Comparison of ENCODE assay signal across 24 cellular contexts in the genomic region with DNA sequence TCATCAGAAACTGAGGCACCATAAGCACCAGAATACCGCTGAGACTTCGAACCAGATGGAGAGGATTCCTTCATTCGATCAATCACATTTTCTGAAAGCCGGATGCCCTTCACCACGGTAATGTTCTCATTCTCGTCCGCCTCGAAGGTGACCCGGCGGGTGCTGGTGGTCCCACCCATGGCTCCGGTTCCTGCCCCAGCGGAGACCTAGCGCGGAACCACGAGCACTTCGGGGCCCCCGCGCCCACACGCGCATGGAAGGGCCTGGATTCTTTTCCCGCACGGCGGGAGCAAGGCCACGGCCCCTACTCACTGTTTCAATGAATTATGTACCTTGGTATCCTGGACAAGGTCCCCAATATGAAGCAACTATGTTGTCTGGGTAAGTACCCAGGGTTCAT. TPM values are rescaled to one million over a fixed set of nuclear protein-coding genes. Genes with fewer than 3 reads are reported as not detected.
DNase-seq lines count a peak whose midpoint lies in the region; ATAC-seq, FAIRE-seq and TF ChIP-seq lines count a peak whose summit lies in the region.
"Had no signal": no experiment of that assay in that cellular context is flagged by ENCODE, and none has a peak within 500 bp of the region (broad histone marks: within the 10 kb centered on the region; RNA-seq: fewer than 3 reads in every experiment).

No MANE protein-coding gene starts in this region.

- no peak for TF ChIP-seq CTCF in K562 (IDR thresholded peaks at IDR 0.05 in 2 of 3, conservative IDR thresholded peaks at IDR 0.05 in 1 of 3; ENCODE audit: insufficient read depth in 2 of 3, low read depth in 1 of 3, low read length in 3 of 3)
- TF ChIP-seq CTCF in CD4-positive, alpha-beta T cell (IDR thresholded peaks at IDR 0.05), result no peak

- no peaks in the 10 kb centered on the region for H3K9me1 ChIP-seq in K562 (ENCODE audit: control insufficient read depth, insufficient read depth, low read length)

- no peak overlapping the region for H3K4me3 Mint-ChIP-seq in stimulated activated effector memory CD8-positive, alpha-beta T cell treated with anti-CD3 and anti-CD28 coated beads, Interleukin-12 subunit alpha, Interleukin-12 subunit beta, amount 100 ng/mL, for 72 hours
- no peak overlapping the region for H3K4me3 Mint-ChIP-seq in CD4-positive, alpha-beta T cell
- H3K4me3 Mint-ChIP-seq: B cell; CD4-positive, alpha-beta memory T cell; CD8-positive, alpha-beta memory T cell had no signal

- H3K27ac Mint-ChIP-seq in stimulated activated effector memory CD8-positive, alpha-beta T cell treated with anti-CD3 and anti-CD28 coated beads, Interleukin-12 subunit alpha, Interleukin-12 subunit beta, amount 100 ng/mL, for 72 hours, result peak overlapping the region; percentile 60
- no peak overlapping the region for H3K27ac Mint-ChIP-seq in CD4-positive, alpha-beta T cell
- H3K27ac Mint-ChIP-seq: B cell had no signal

- H3K4me2 ChIP-seq in K562 (ENCODE audit: insufficient read depth, low read length), result no peak overlapping the region
- H3K4me2 ChIP-seq: A549 had no signal

- no peak for TF ChIP-seq RAD21 in K562 (CRISPR knock-in tag; conservative IDR thresholded peaks at IDR 0.05 in 1 of 2, IDR thresholded peaks at IDR 0.05 in 1 of 2)

- no peak overlapping the region; a peak in 1 of 4 replicates for H3K9ac ChIP-seq in K562 (ENCODE audit: insufficient read depth in 1 of 2, low read depth in 2 of 2, low read length in 2 of 2)
- H3K9ac ChIP-seq: BLaER1 treated with 17β-estradiol and CSF1 and Interleukin-3, amounts not matched to agents 10 nM and 100 nM had no signal

- intact Hi-C loops in K562 (cut with micrococcal nuclease), result no loop called here
- intact Hi-C loops in CD4-positive, alpha-beta T cell (cut with DNase I, micrococcal nuclease), result no loop called here

- H3K4me1 ChIP-seq in K562 (replicated peaks in 1 of 2; ENCODE audit: control insufficient read depth in 2 of 2, insufficient read depth in 2 of 2, low read length in 2 of 2), result peaks cover 4 to 6% of the 10 kb centered on the region in 2 experiments; a peak in 4 of 5 replicates
- H3K4me1 ChIP-seq: A549 had no signal

- POLR2A ChIA-PET in K562 (lab: Yijun Ruan, JAX), result interaction anchor here (1.2 kb wide), 1 partner anchor 9 kb away, joined by 3 read pairs; no protein-coding TSS in a partner anchor
- POLR2A ChIA-PET in CD4-positive, alpha-beta T cell (lab: Charles Lee), result no interaction called here

- FAIRE-seq in GM12892 (lab: Jason Lieb, UNC), result peak; percentile 54
- FAIRE-seq in K562 (lab: Jason Lieb, UNC), result no peak
- FAIRE-seq: A549, GM12878 had no signal

- peaks cover 0 to 7% of the 10 kb centered on the region in 2 experiments; a peak in 1 of 5 replicates for H3K27me3 ChIP-seq in K562 (ENCODE audit: control insufficient read depth in 2 of 2, insufficient read depth in 2 of 2, low read length in 2 of 2)
- H3K27me3 ChIP-seq in CD4-positive, alpha-beta T cell (ENCODE audit: control insufficient read depth, insufficient read depth, low read length), result no peaks in the 10 kb centered on the region
- H3K27me3 ChIP-seq: BLaER1 treated with 17β-estradiol and CSF1 and Interleukin-3, amounts not matched to agents 10 nM and 100 nM had no signal

- no peak for TF ChIP-seq EP300 in K562 (IDR thresholded peaks at IDR 0.05; ENCODE audit: low read length)

- BruUV-seq in K562 (replicated peaks; lab: Mats Ljungman, UMichigan), result no TSS peak

- H3K27me3 Mint-ChIP-seq in CD4-positive, alpha-beta T cell, result no peaks in the 10 kb centered on the region
- H3K27me3 Mint-ChIP-seq: B cell had no signal

- H3K4me3 ChIP-seq in K562, result no peak overlapping the region
- H3K4me3 ChIP-seq: A549; BLaER1 treated with 17β-estradiol and CSF1 and Interleukin-3, amounts not matched to agents 10 nM and 100 nM; GM12878 had no signal

- H3K4me1 Mint-ChIP-seq in stimulated activated effector memory CD8-positive, alpha-beta T cell treated with anti-CD3 and anti-CD28 coated beads, Interleukin-12 subunit alpha, Interleukin-12 subunit beta, amount 100 ng/mL, for 72 hours, result peaks cover 8% of the 10 kb centered on the region
- peaks cover 6% of the 10 kb centered on the region for H3K4me1 Mint-ChIP-seq in CD4-positive, alpha-beta T cell (ENCODE audit: low read depth)

- ATAC-seq in K562, result no peak
- ATAC-seq in esophagus mucosa, result peak; percentile 22
- ATAC-seq in stimulated activated effector memory CD8-positive, alpha-beta T cell treated with anti-CD3 and anti-CD28 coated beads, Interleukin-12 subunit alpha, Interleukin-12 subunit beta, amount 100 ng/mL, for 72 hours, result no peak
- no peak for ATAC-seq in CD4-positive, alpha-beta T cell (ENCODE audit: poor library complexity)
- ATAC-seq: A549, GM12878 had no signal

- in situ Hi-C loops in K562 (cut with MboI), result no loop called here

- 60% methylated on average over 24 of the region's 24 CpGs for WGBS in K562 (ENCODE audit: insufficient coverage, low coverage, missing lambda C conversion rate)

- H3K36me3 Mint-ChIP-seq in stimulated activated effector memory CD8-positive, alpha-beta T cell treated with anti-CD3 and anti-CD28 coated beads, Interleukin-12 subunit alpha, Interleukin-12 subunit beta, amount 100 ng/mL, for 72 hours, result no peaks in the 10 kb centered on the region
- H3K36me3 Mint-ChIP-seq in CD4-positive, alpha-beta T cell (ENCODE audit: low read depth), result no peaks in the 10 kb centered on the region
- H3K36me3 Mint-ChIP-seq: CD4-positive, alpha-beta memory T cell; CD8-positive, alpha-beta memory T cell had no signal

- no peaks in the 10 kb centered on the region for H3K36me3 ChIP-seq in K562 (ENCODE audit: control insufficient read depth, insufficient read depth, low read length)
- H3K36me3 ChIP-seq: BLaER1 treated with 17β-estradiol and CSF1 and Interleukin-3, amounts not matched to agents 10 nM and 100 nM had no signal

- no peak overlapping the region for H2AFZ ChIP-seq in K562 (ENCODE audit: low read depth, low read length)

- H3K9me3 Mint-ChIP-seq in stimulated activated effector memory CD8-positive, alpha-beta T cell treated with anti-CD3 and anti-CD28 coated beads, Interleukin-12 subunit alpha, Interleukin-12 subunit beta, amount 100 ng/mL, for 72 hours, result no peaks in the 10 kb centered on the region
- H3K9me3 Mint-ChIP-seq in CD4-positive, alpha-beta T cell, result no peaks in the 10 kb centered on the region
- H3K9me3 Mint-ChIP-seq: CD4-positive, alpha-beta memory T cell; CD8-positive, alpha-beta memory T cell had no signal

- no peaks in the 10 kb centered on the region for H3K9me3 ChIP-seq in K562 (replicated peaks; ENCODE audit: control insufficient read depth, insufficient read depth, low read depth, low read length)
- no peaks in the 10 kb centered on the region for H3K9me3 ChIP-seq in CD4-positive, alpha-beta T cell (ENCODE audit: control insufficient read depth, low read length)
- H3K9me3 ChIP-seq: A549; BLaER1 treated with 17β-estradiol and CSF1 and Interleukin-3, amounts not matched to agents 10 nM and 100 nM had no signal

- CTCF ChIA-PET in K562 (lab: Yijun Ruan, JAX; ENCODE audit: low intra/inter-chr PET ratio), result no interaction called here
- CTCF ChIA-PET in CD4-positive, alpha-beta T cell (lab: Charles Lee), result interaction anchor here (0.6 to 1.0 kb wide), 2 partner anchors 29 to 99 kb away, joined by 4 to 5 read pairs; no protein-coding TSS in a partner anchor

- no peaks in the 10 kb centered on the region for H3K79me2 ChIP-seq in K562 (ENCODE audit: control insufficient read depth, insufficient read depth, low read length)

- no peaks in the 10 kb centered on the region for H4K20me1 ChIP-seq in K562 (replicated peaks; ENCODE audit: control insufficient read depth, insufficient read depth, low read length)
- H4K20me1 ChIP-seq: BLaER1 treated with 17β-estradiol and CSF1 and Interleukin-3, amounts not matched to agents 10 nM and 100 nM had no signal

- TF ChIP-seq POLR2A in GM12892 (IDR thresholded peaks at IDR 0.05; ENCODE audit: low read depth, low read length) (no peak), K562 (conservative IDR thresholded peaks at IDR 0.05) (no peak)

- DNase-seq in GM12892 (ENCODE audit: insufficient read length) (no peak), K562 (ENCODE audit: extremely low read depth in 1 of 4, low spot score in 3 of 4) (no peak), islet precursor cell (no peak)
- no peak for DNase-seq in stimulated activated effector memory CD8-positive, alpha-beta T cell treated with anti-CD3 and anti-CD28 coated beads, Interleukin-12 subunit alpha, Interleukin-12 subunit beta, amount 100 ng/mL, for 72 hours (ENCODE audit: low spot score in 2 of 2)
- DNase-seq in CD4-positive, alpha-beta T cell, result no peak
- DNase-seq in activated naive CD4-positive, alpha-beta T cell treated with anti-CD3 and anti-CD28 coated beads, Interleukin-2, amount 50 U/mL, for 16 hours, result no peak
- DNase-seq: AML-193; CD4-positive, alpha-beta memory T cell; CD8-positive, alpha-beta memory T cell; COR-L47; DMS 273 treated with DMSO at 0.1 percent for 48 hours; DMS153; DMS53; DMS79; DND-41; EL; GDM1 had no signal

- no peak overlapping the region for H3K27ac ChIP-seq in K562 (ENCODE audit: extremely low read depth, low read depth, low read length)
- no peak overlapping the region for H3K27ac ChIP-seq in CD4-positive, alpha-beta T cell (ENCODE audit: low read depth, low read length)
- H3K27ac ChIP-seq: 22Rv1; A549; BLaER1 treated with 17β-estradiol and CSF1 and Interleukin-3, amounts not matched to agents 10 nM and 100 nM; C4-2B had no signal

RNA-seq across cellular contexts. Expression of a gene that starts 33.1 kb away (rescaled TPM):
- polyA plus RNA-seq in GM12892 (2012; ENCODE audit: missing spikeins), result 13.0 TPM
- 11.7 and 29.9 TPM in 2 replicates for total RNA-seq in K562 (2011; cell fraction: chromatin; rRNA removed; ENCODE audit: low replicate concordance)
- total RNA-seq in K562 (2011; cell fraction: nucleolus; rRNA removed), result 14.6 and 17.5 TPM in 2 replicates
- total RNA-seq in K562 (2011; cell fraction: nucleoplasm; rRNA removed), result 16.1 and 18.5 TPM in 2 replicates
- total RNA-seq in K562 (2014; rRNA removed) (14.7 and 15.9 TPM in 2 replicates), K562 (2014; rRNA removed; fragmentation: Illumina TruSeq; extraction: Trizol) (6.8 and 8.2 TPM in 2 replicates), K562 (2015; rRNA removed; fragmentation: Illumina TruSeq; extraction: Trizol) (8.1 and 8.4 TPM in 2 replicates), K562 (2021) (29.5 and 32.3 TPM in 2 replicates), esophagus mucosa (16.3 TPM)
- polyA plus RNA-seq in K562 (2011; rRNA removed) (8.8 and 16.9 TPM in 2 replicates), K562 (2014; fragmentation: Illumina TruSeq; extraction: Trizol) (26.9 and 30.2 TPM in 2 replicates), K562 (2014; fragmentation: Nextera tagmentation; extraction: Ambion mirVana) (under 1 TPM; 0.18 to 0.27 TPM), K562 (2014; rRNA removed) (15.2 and 16.0 TPM in 2 replicates)
- polyA plus RNA-seq in K562 (2011; cell fraction: cytosol; rRNA removed), result 7.0 and 10.9 TPM in 2 replicates
- polyA plus RNA-seq in K562 (2011; cell fraction: nucleus; rRNA removed), result 12.4 and 17.4 TPM in 2 replicates
- polyA plus RNA-seq in K562 (2012), result 24.8 and 47.4 TPM in 2 replicates
- 11.2 and 11.4 TPM in 2 replicates for polyA minus RNA-seq in K562 (2011; rRNA and poly(A)+ RNA removed)
- polyA minus RNA-seq in K562 (2011; cell fraction: cytosol; rRNA and poly(A)+ RNA removed), result 11.3 and 13.6 TPM in 2 replicates
- 7.4 and 10.4 TPM in 2 replicates for polyA minus RNA-seq in K562 (2011; cell fraction: nucleus; rRNA and poly(A)+ RNA removed)
- total RNA-seq in CD4-positive, alpha-beta T cell, result 10 to 100 TPM; 17.7 to 18.6 TPM

RNA-seq across cellular contexts. Expression of a gene that starts 46.4 kb away (rescaled TPM):
- polyA plus RNA-seq in GM12892 (2012; ENCODE audit: missing spikeins), result 4.9 TPM
- 17.2 and 40.8 TPM in 2 replicates for total RNA-seq in K562 (2011; cell fraction: chromatin; rRNA removed; ENCODE audit: low replicate concordance)
- total RNA-seq in K562 (2011; cell fraction: nucleolus; rRNA removed), result 19.7 and 20.2 TPM in 2 replicates
- total RNA-seq in K562 (2011; cell fraction: nucleoplasm; rRNA removed), result 24.2 and 34.4 TPM in 2 replicates
- 1.8 and 2.9 TPM in 2 replicates for total RNA-seq in K562 (2014; rRNA removed)
- 1.1 and 2.0 TPM in 2 replicates for total RNA-seq in K562 (2014; rRNA removed; fragmentation: Illumina TruSeq; extraction: Trizol)
- 3.4 and 3.8 TPM in 2 replicates for total RNA-seq in K562 (2015; rRNA removed; fragmentation: Illumina TruSeq; extraction: Trizol)
- total RNA-seq in K562 (2021), result 12.7 and 13.6 TPM in 2 replicates
- polyA plus RNA-seq in K562 (2011; rRNA removed), result 1.5 and 4.5 TPM in 2 replicates
- 2.0 and 4.6 TPM in 2 replicates for polyA plus RNA-seq in K562 (2011; cell fraction: cytosol; rRNA removed)
- 13.2 and 13.4 TPM in 2 replicates for polyA plus RNA-seq in K562 (2011; cell fraction: nucleus; rRNA removed)
- 11.6 and 12.8 TPM in 2 replicates for polyA plus RNA-seq in K562 (2012)
- 14.4 and 16.6 TPM in 2 replicates for polyA plus RNA-seq in K562 (2014; fragmentation: Illumina TruSeq; extraction: Trizol)
- polyA plus RNA-seq in K562 (2014; fragmentation: Nextera tagmentation; extraction: Ambion mirVana), result 1 to 10 TPM in 1 of 2 experiments, under 1 TPM in 1; 0.59 to 1.0 TPM
- 5.2 and 5.7 TPM in 2 replicates for polyA plus RNA-seq in K562 (2014; rRNA removed)
- 3.3 and 3.4 TPM in 2 replicates for polyA minus RNA-seq in K562 (2011; rRNA and poly(A)+ RNA removed)
- 4.0 and 7.6 TPM in 2 replicates for polyA minus RNA-seq in K562 (2011; cell fraction: cytosol; rRNA and poly(A)+ RNA removed)
- polyA minus RNA-seq in K562 (2011; cell fraction: nucleus; rRNA and poly(A)+ RNA removed), result 3.8 and 5.0 TPM in 2 replicates
- 27.3 TPM for total RNA-seq in esophagus mucosa
- 10 to 100 TPM; 14.2 to 19.0 TPM for total RNA-seq in CD4-positive, alpha-beta T cell
